Comparison of ENCODE assay signal across 15 cellular contexts in the genomic region with DNA sequence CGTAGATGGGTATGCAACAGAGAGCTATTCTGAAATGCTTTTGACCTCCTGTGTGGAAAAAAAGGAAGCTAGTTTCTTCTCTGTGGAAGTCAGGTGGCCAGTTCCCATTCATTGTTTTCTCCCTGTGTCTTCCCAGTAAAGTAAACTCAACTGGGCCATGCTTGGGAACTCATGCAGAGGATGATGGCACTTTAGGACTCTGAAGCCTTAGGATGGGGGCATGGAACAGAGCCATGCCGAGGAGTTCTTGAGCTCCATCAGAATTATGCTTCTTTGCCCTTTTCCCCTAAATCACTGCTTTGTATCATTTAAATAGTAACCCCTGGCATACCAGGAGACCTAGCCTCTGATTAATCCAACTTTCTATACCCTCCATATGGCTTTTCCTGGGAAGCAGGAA. TPM values are rescaled to one million over a fixed set of nuclear protein-coding genes. Genes with fewer than 3 reads are reported as not detected.
DNase-seq lines count a peak whose midpoint lies in the region; ATAC-seq and TF ChIP-seq lines count a peak whose summit lies in the region.
"Had no signal": no experiment of that assay in that cellular context is flagged by ENCODE, and none has a peak within 500 bp of the region (broad histone marks: within the 10 kb centered on the region; RNA-seq: fewer than 3 reads in every experiment).

No MANE protein-coding gene starts in this region.

- ATAC-seq in psoas muscle (no peak), upper lobe of right lung (no peak)

- 42 to 63% (median 61%) methylated on average over 2 of the region's 2 CpGs for whole genome bisulfite sequencing in psoas muscle, 3 donors

- intact Hi-C loops in left ventricle myocardium inferior (cut with micrococcal nuclease) (no loop called here), cardiac septum (cut with DNase I) (loop anchor here (10.0 kb wide), 2 partner anchors 139 to 291 kb away; no protein-coding TSS in a partner anchor), psoas muscle (cut with DNase I) (loop anchor here in 1 of 2 donors (10.0 kb wide), 1 partner anchor 81 kb away; no protein-coding TSS in a partner anchor), upper lobe of right lung (cut with DNase I) (no loop called here), posterior vena cava (cut with DNase I) (no loop called here)

- H3K9me3 ChIP-seq in left ventricle myocardium inferior (replicated peaks) (no peaks in the 10 kb centered on the region), psoas muscle (no peaks in the 10 kb centered on the region), upper lobe of right lung (no peaks in the 10 kb centered on the region)

- no peaks in the 10 kb centered on the region for H3K36me3 ChIP-seq in left ventricle myocardium inferior
- H3K36me3 ChIP-seq in psoas muscle (ENCODE audit: insufficient read depth in 1 of 2, low read depth in 1 of 2): peaks cover 0 to 11% of the 10 kb centered on the region in 2 donors
- no peaks in the 10 kb centered on the region for H3K36me3 ChIP-seq in upper lobe of right lung

- H3K27ac ChIP-seq in left ventricle myocardium inferior (replicated peaks) (peak overlapping the region; percentile 94), epithelial cell of prostate (peak overlapping the region; percentile 41), psoas muscle (peak overlapping the region; percentile 9), upper lobe of right lung (no peak overlapping the region)

- no peaks in the 10 kb centered on the region for H3K27me3 ChIP-seq in left ventricle myocardium inferior (ENCODE audit: low read depth)
- H3K27me3 ChIP-seq in psoas muscle (ENCODE audit: insufficient read depth in 3 of 3, low read length in 2 of 3): peaks cover 0 to 15% (median 0%) of the 10 kb centered on the region in 3 donors
- H3K27me3 ChIP-seq in upper lobe of right lung: no peaks in the 10 kb centered on the region

- H3K4me3 ChIP-seq in left ventricle myocardium inferior: peak overlapping the region; percentile 74
- peak overlapping the region; percentile 73 for H3K4me3 ChIP-seq in psoas muscle
- H3K4me3 ChIP-seq in upper lobe of right lung: peak overlapping the region; percentile 62

- H3K4me1 ChIP-seq in left ventricle myocardium inferior (peaks cover 44% of the 10 kb centered on the region), psoas muscle (peaks cover 29% of the 10 kb centered on the region), upper lobe of right lung (peaks cover 15% of the 10 kb centered on the region)

- TF ChIP-seq CTCF in left ventricle myocardium inferior (IDR thresholded peaks at IDR 0.05; ENCODE audit: borderline replicate concordance) (no peak), psoas muscle (IDR thresholded peaks at IDR 0.05) (no peak), upper lobe of right lung (IDR thresholded peaks at IDR 0.05) (no peak)

- no peak for DNase-seq in left ventricle myocardium inferior
- DNase-seq in cardiac septum (ENCODE audit: low spot score): no peak
- DNase-seq in epithelial cell of prostate (ENCODE audit: low read depth, low spot score): no peak
- DNase-seq in psoas muscle: no peak
- DNase-seq in upper lobe of right lung: no peak
- no peak for DNase-seq in posterior vena cava (ENCODE audit: low spot score)
- no peak for DNase-seq in NCI-H1417 (lab: John Stamatoyannopoulos, UW)
- no peak for DNase-seq in activated gamma-delta T cell (lab: John Stamatoyannopoulos, UW)
- DNase-seq: 8988T; DMS79 treated with DMSO at 0.1 percent for 48 hours; H7; HFFc6; NCI-H2081; NK-92 treated with Interleukin-12 subunit alpha and Interleukin-12 subunit beta, amount 100 ng/mL, for 24 hours; SHP77 had no signal

RNA-seq across cellular contexts. Expression of a gene that starts 3.2 kb away (rescaled TPM):
- total RNA-seq in left ventricle myocardium inferior: 48.3 TPM
- total RNA-seq in cardiac septum: 39.9 TPM
- total RNA-seq in psoas muscle: 10 to 100 TPM; 27.0 to 42.4 (median 38.4) TPM
- polyA plus RNA-seq in psoas muscle: 10 to 100 TPM; 14.5 to 31.7 (median 23.1) TPM
- total RNA-seq in upper lobe of right lung: 84.6 TPM
- 10 to 100 TPM; 12.5 to 14.2 TPM for total RNA-seq in posterior vena cava
